ENCODE assay signal across 8 cellular contexts in genomic region chr9:62803099-62803498, GRCh38.
DNase-seq lines count a peak whose midpoint lies in the region; ATAC-seq, FAIRE-seq and TF ChIP-seq lines count a peak whose summit lies in the region.
"Not testable (repeated sequence)": the region's sequence is repeated elsewhere in the genome, so short reads cannot be mapped to it uniquely, and the experiment has no call there.

No MANE protein-coding gene starts in this region.

- not testable (repeated sequence) for H3K4ac ChIP-seq in H9 (ENCODE audit: low read depth, low read length)

- not testable (repeated sequence) for H3K36me3 ChIP-seq in OCI-LY7 (ENCODE audit: insufficient read depth, low read length); K562 (ENCODE audit: control insufficient read depth, insufficient read depth, low read length)

- not testable (repeated sequence) for H3K23me2 ChIP-seq in H9 (ENCODE audit: insufficient read length, low read depth, low read length, poor library complexity, severe bottlenecking)

- not testable (repeated sequence) for H3K9me1 ChIP-seq in K562 (ENCODE audit: control insufficient read depth, insufficient read depth, low read length)

- H3K9me3 Mint-ChIP-seq in H9, result peaks cover 29 to 33% of the 10 kb centered on the region in 2 experiments
- H3K9me3 Mint-ChIP-seq in activated CD4-positive, alpha-beta memory T cell treated with anti-CD3 and anti-CD28 coated beads for 36 hours; stimulated activated naive CD8-positive, alpha-beta T cell treated with anti-CD3 and anti-CD28 coated beads, Interleukin-15, amount 100 ng/mL, for 72 hours: not testable (repeated sequence)
- H3K9me3 Mint-ChIP-seq in naive thymus-derived CD8-positive, alpha-beta T cell, result peaks cover 0 to 16% (median 5%) of the 10 kb centered on the region in 9 donors

- H3K4me1 ChIP-seq in H9 (ENCODE audit: insufficient read depth, low read length), result not testable (repeated sequence)
- H3K4me1 ChIP-seq in OCI-LY7 (ENCODE audit: insufficient read depth, low read length, poor library complexity, severe bottlenecking) (peaks cover 23% of the 10 kb centered on the region), K562 (replicated peaks in 1 of 2; ENCODE audit: control insufficient read depth in 2 of 2, insufficient read depth in 2 of 2, low read length in 2 of 2) (peaks cover 0 to 15% of the 10 kb centered on the region in 2 experiments; a peak in 2 of 5 replicates)

- not testable (repeated sequence) for H2BK5ac ChIP-seq in H9 (ENCODE audit: insufficient read length, low read length)

- not testable (repeated sequence) for H4K5ac ChIP-seq in H9 (ENCODE audit: insufficient read length, low read depth, low read length)

- H3K27me3 Mint-ChIP-seq in H9 (ENCODE audit: low read depth), result peaks cover 91% of the 10 kb centered on the region
- peaks cover 57% of the 10 kb centered on the region for H3K27me3 Mint-ChIP-seq in activated CD4-positive, alpha-beta memory T cell treated with anti-CD3 and anti-CD28 coated beads for 36 hours
- peaks cover 41 to 76% (median 53%) of the 10 kb centered on the region in 5 donors for H3K27me3 Mint-ChIP-seq in naive thymus-derived CD8-positive, alpha-beta T cell
- peaks cover 76% of the 10 kb centered on the region for H3K27me3 Mint-ChIP-seq in stimulated activated naive CD8-positive, alpha-beta T cell treated with anti-CD3 and anti-CD28 coated beads, Interleukin-15, amount 100 ng/mL, for 72 hours

- not testable (repeated sequence) for H2BK12ac ChIP-seq in H9 (ENCODE audit: insufficient read length, low read depth, low read length)

- H3K4me1 Mint-ChIP-seq in H9, result peaks cover 28 to 30% of the 10 kb centered on the region in 2 experiments
- H3K4me1 Mint-ChIP-seq in activated CD4-positive, alpha-beta memory T cell treated with anti-CD3 and anti-CD28 coated beads for 36 hours (ENCODE audit: low read depth), result peaks cover 31% of the 10 kb centered on the region
- H3K4me1 Mint-ChIP-seq in naive thymus-derived CD8-positive, alpha-beta T cell, result peaks cover 29 to 41% (median 38%) of the 10 kb centered on the region in 4 donors
- peaks cover 45% of the 10 kb centered on the region for H3K4me1 Mint-ChIP-seq in stimulated activated naive CD8-positive, alpha-beta T cell treated with anti-CD3 and anti-CD28 coated beads, Interleukin-15, amount 100 ng/mL, for 72 hours

- H4K91ac ChIP-seq in H9 (ENCODE audit: insufficient read length, low read depth, low read length), result not testable (repeated sequence)

- not testable (repeated sequence) for H3K27ac ChIP-seq in H9 (ENCODE audit: insufficient read length, low read depth, low read length); OCI-LY7 (ENCODE audit: low read depth, low read length, poor library complexity, severe bottlenecking); K562 (ENCODE audit: extremely low read depth, low read depth, low read length)

- peak overlapping the region; percentile 75 to 80 for H3K4me3 Mint-ChIP-seq in H9
- H3K4me3 Mint-ChIP-seq in activated CD4-positive, alpha-beta memory T cell treated with anti-CD3 and anti-CD28 coated beads for 36 hours, result peak overlapping the region; percentile 33
- H3K4me3 Mint-ChIP-seq in naive thymus-derived CD8-positive, alpha-beta T cell, result peak overlapping the region; percentile 12 to 87 (median 71)
- peak overlapping the region; percentile 56 to 75 for H3K4me3 Mint-ChIP-seq in stimulated activated naive CD8-positive, alpha-beta T cell treated with anti-CD3 and anti-CD28 coated beads, Interleukin-15, amount 100 ng/mL, for 72 hours

- not testable (repeated sequence) for H4K8ac ChIP-seq in H9 (replicated peaks; ENCODE audit: insufficient read length, low read depth, low read length)

- not testable (repeated sequence) for H2AFZ ChIP-seq in H9 (ENCODE audit: low read length)
- H2AFZ ChIP-seq in OCI-LY7 (ENCODE audit: low read length) (peak overlapping the region; percentile 92; the same call in 1 of the 2 replicates), K562 (ENCODE audit: low read depth, low read length) (peak overlapping the region; percentile 72)

- not testable (repeated sequence) for H3K4me2 ChIP-seq in H9 (ENCODE audit: insufficient read depth, insufficient read length, low read length); K562 (ENCODE audit: insufficient read depth, low read length)
- peak overlapping the region; percentile 70 for H3K4me2 ChIP-seq in OCI-LY7 (ENCODE audit: low read length)

- TF ChIP-seq RAD21 in K562 (CRISPR knock-in tag; conservative IDR thresholded peaks at IDR 0.05 in 1 of 2, IDR thresholded peaks at IDR 0.05 in 1 of 2), result not testable (repeated sequence)

- intact Hi-C loops in OCI-LY7 (cut with micrococcal nuclease; ENCODE audit: unreplicated experiment); activated CD4-positive, alpha-beta memory T cell treated with anti-CD3 and anti-CD28 coated beads for 36 hours (cut with micrococcal nuclease); K562 (cut with micrococcal nuclease): not testable (repeated sequence)

- H3K18ac ChIP-seq in H9 (ENCODE audit: insufficient read length, low read depth, low read length), result not testable (repeated sequence)

- CTCF ChIA-PET in OCI-LY7 (lab: Charles Lee; ENCODE audit: unreplicated experiment); activated CD4-positive, alpha-beta memory T cell treated with anti-CD3 and anti-CD28 coated beads for 36 hours (lab: Charles Lee); K562 (lab: Yijun Ruan, JAX; ENCODE audit: low intra/inter-chr PET ratio): not testable (repeated sequence)

- FAIRE-seq in K562 (lab: Jason Lieb, UNC), result not testable (repeated sequence)

- TF ChIP-seq CTCF in H9 (conservative IDR thresholded peaks at IDR 0.05); OCI-LY7 (conservative IDR thresholded peaks at IDR 0.05; ENCODE audit: low read length); K562 (IDR thresholded peaks at IDR 0.05 in 2 of 3, conservative IDR thresholded peaks at IDR 0.05 in 1 of 3; ENCODE audit: insufficient read depth in 2 of 3, low read depth in 1 of 3, low read length in 3 of 3); fibroblast of the aortic adventitia (IDR thresholded peaks at IDR 0.05; ENCODE audit: insufficient read depth, low read length): not testable (repeated sequence)

- not testable (repeated sequence) for H2BK15ac ChIP-seq in H9 (ENCODE audit: low read depth, low read length)

- not testable (repeated sequence) for H3K36me3 Mint-ChIP-seq in H9 (ENCODE audit: insufficient read depth in 1 of 3, low read depth in 3 of 3); activated CD4-positive, alpha-beta memory T cell treated with anti-CD3 and anti-CD28 coated beads for 36 hours; naive thymus-derived CD8-positive, alpha-beta T cell

- not testable (repeated sequence) for H3K14ac ChIP-seq in H9 (ENCODE audit: insufficient read depth, low read length)

- H2BK20ac ChIP-seq in H9 (ENCODE audit: low read depth, low read length, poor library complexity, severe bottlenecking), result not testable (repeated sequence)

- not testable (repeated sequence) for H3K9me3 ChIP-seq in H9 (ENCODE audit: control insufficient read depth, low read depth, low read length); OCI-LY7 (ENCODE audit: low read length); K562 (replicated peaks; ENCODE audit: control insufficient read depth, insufficient read depth, low read depth, low read length)

- in situ Hi-C loops in K562 (cut with MboI), result not testable (repeated sequence)

- DNase-seq in CD1c-positive myeloid dendritic cell (ENCODE audit: extremely low spot score), result peak; percentile 18
- not testable (repeated sequence) for DNase-seq in H9; activated CD4-positive, alpha-beta memory T cell treated with anti-CD3 and anti-CD28 coated beads for 36 hours; naive thymus-derived CD8-positive, alpha-beta T cell; stimulated activated naive CD8-positive, alpha-beta T cell treated with anti-CD3 and anti-CD28 coated beads, Interleukin-15, amount 100 ng/mL, for 72 hours
- DNase-seq in OCI-LY7 (ENCODE audit: low spot score), result peak; percentile 13
- peak in 1 of 4 experiments; percentile 0 for DNase-seq in K562 (ENCODE audit: extremely low read depth in 1 of 4, low spot score in 3 of 4)
- peak; percentile 25 for DNase-seq in fibroblast of the aortic adventitia (ENCODE audit: low read depth)

- H3K27ac Mint-ChIP-seq in H9; activated CD4-positive, alpha-beta memory T cell treated with anti-CD3 and anti-CD28 coated beads for 36 hours: not testable (repeated sequence)
- H3K27ac Mint-ChIP-seq in naive thymus-derived CD8-positive, alpha-beta T cell, result peak overlapping the region in 6 of 10 donors; percentile 1 to 68 (median 4)
- H3K27ac Mint-ChIP-seq in stimulated activated naive CD8-positive, alpha-beta T cell treated with anti-CD3 and anti-CD28 coated beads, Interleukin-15, amount 100 ng/mL, for 72 hours, result peak overlapping the region in 1 of 2 donors; percentile 12

- TSS peak; percentile 81 for BruUV-seq in OCI-LY7 (replicated peaks; lab: Mats Ljungman, UMichigan)
- BruUV-seq in K562 (replicated peaks; lab: Mats Ljungman, UMichigan), result not testable (repeated sequence)

- not testable (repeated sequence) for H3K9ac ChIP-seq in H9 (ENCODE audit: extremely low read depth, insufficient read length, low read length); K562 (ENCODE audit: insufficient read depth in 1 of 2, low read depth in 2 of 2, low read length in 2 of 2)

- POLR2A ChIA-PET in OCI-LY7 (lab: Charles Lee); activated CD4-positive, alpha-beta memory T cell treated with anti-CD3 and anti-CD28 coated beads for 36 hours (lab: Charles Lee); K562 (lab: Yijun Ruan, JAX): not testable (repeated sequence)
- POLR2A ChIA-PET in naive thymus-derived CD8-positive, alpha-beta T cell (lab: Charles Lee), result interaction anchor here (1.3 kb wide), 1 partner anchor 1014 kb away, joined by 8 read pairs; no protein-coding TSS in a partner anchor

- not testable (repeated sequence) for TF ChIP-seq EP300 in K562 (IDR thresholded peaks at IDR 0.05; ENCODE audit: low read length)

- not testable (repeated sequence) for H2AK5ac ChIP-seq in H9 (ENCODE audit: insufficient read length, low read length)

- no CpG with 5 or more reads among the region's 2 CpGs for WGBS in H9 (ENCODE audit: extremely low coverage, insufficient read length, low lambda C conversion rate)
- 8% methylated on average over 2 of the region's 2 CpGs for WGBS in K562 (ENCODE audit: insufficient coverage, low coverage, missing lambda C conversion rate)

- peak overlapping the region; percentile 74 for H3K4me3 ChIP-seq in OCI-LY7 (ENCODE audit: low read depth, low read length, poor library complexity, severe bottlenecking)
- H3K4me3 ChIP-seq in K562; fibroblast of the aortic adventitia (ENCODE audit: low read depth, low read length): not testable (repeated sequence)

- H4K20me1 ChIP-seq in H9 (ENCODE audit: control insufficient read depth, insufficient read depth, insufficient read length); OCI-LY7 (ENCODE audit: insufficient read depth, low read length); K562 (replicated peaks; ENCODE audit: control insufficient read depth, insufficient read depth, low read length): not testable (repeated sequence)

- TF ChIP-seq POLR2A in K562 (conservative IDR thresholded peaks at IDR 0.05), result not testable (repeated sequence)

- peaks cover 57% of the 10 kb centered on the region for H3K27me3 ChIP-seq in H9 (ENCODE audit: insufficient read depth, low read length)
- H3K27me3 ChIP-seq in K562 (ENCODE audit: control insufficient read depth in 2 of 2, insufficient read depth in 2 of 2, low read length in 2 of 2), result not testable (repeated sequence)

- not testable (repeated sequence) for H3K56ac ChIP-seq in H9 (ENCODE audit: insufficient read length, low read depth, low read length)

- H3K23ac ChIP-seq in H9 (ENCODE audit: insufficient read length, low read depth, low read length), result not testable (repeated sequence)

- ATAC-seq in K562; naive thymus-derived CD8-positive, alpha-beta T cell; stimulated activated naive CD8-positive, alpha-beta T cell treated with anti-CD3 and anti-CD28 coated beads, Interleukin-15, amount 100 ng/mL, for 72 hours: not testable (repeated sequence)

- H3K9me2 ChIP-seq in OCI-LY7 (ENCODE audit: insufficient read depth, low read length), result not testable (repeated sequence)

- not testable (repeated sequence) for H3T11ph ChIP-seq in H9 (ENCODE audit: low read length)

- H2BK120ac ChIP-seq in H9 (ENCODE audit: low read depth, low read length, poor library complexity, severe bottlenecking), result not testable (repeated sequence)

- not testable (repeated sequence) for H3K79me1 ChIP-seq in H9 (ENCODE audit: insufficient read depth, low read depth, low read length, poor library complexity, severe bottlenecking)

- not testable (repeated sequence) for H3K79me2 ChIP-seq in H9 (ENCODE audit: insufficient read depth, low read length); OCI-LY7 (ENCODE audit: insufficient read depth, low read depth, low read length); K562 (ENCODE audit: control insufficient read depth, insufficient read depth, low read length)
